1 cellular context compared by ENCODE assay signal in the genomic region with DNA sequence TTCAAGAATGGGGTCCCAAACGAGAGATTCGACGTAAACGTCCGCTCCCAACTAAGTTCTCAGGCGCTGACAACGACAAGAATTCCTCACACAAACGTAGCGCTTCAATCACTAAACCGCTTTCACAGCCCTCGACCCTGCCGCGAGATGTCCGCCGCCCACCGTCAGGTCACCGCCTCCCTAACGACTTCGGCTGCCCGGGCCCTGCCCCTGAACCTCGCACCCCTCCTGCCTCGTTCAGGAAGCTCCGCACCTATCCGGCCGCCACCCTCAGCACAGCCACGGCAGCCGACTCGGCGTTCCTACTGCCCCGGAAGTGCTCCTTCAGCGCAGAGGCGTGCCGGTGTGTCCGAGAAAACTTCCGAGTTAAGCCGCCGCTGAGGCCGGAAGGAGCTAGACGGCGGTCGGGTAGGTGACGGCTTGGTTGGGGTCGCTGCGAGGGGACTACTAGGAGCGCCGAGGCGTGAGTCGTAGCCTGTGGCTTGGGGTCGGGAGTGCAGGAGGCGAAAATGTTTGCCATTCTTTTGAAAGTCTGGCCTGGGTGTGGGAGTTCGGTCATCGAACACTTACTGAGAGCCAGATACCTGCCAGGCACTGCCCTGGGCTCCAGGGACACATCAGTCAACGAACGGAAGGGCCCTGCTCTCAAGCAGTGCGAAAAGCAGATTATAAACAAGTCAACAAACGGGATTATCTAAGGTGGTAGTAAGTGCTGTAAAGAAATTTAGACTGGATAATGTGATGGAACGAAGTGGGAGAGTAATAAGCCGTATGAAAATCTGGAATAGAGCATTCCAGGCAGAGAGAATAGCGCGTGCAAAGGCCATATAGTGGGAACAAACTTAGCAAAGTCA.
A peak's percentile ranks its signal among the peaks of the same experiment; 100 is the strongest.
TF ChIP-seq lines count a peak whose summit lies in the region.

Gene FAM114A2, minus strand, starts transcription at position 307 of the 854 bp plus-strand sequence. CDS start 3,957 bp downstream, outside the sequence.
Gene MFAP3, plus strand, starts transcription at position 364 of the 854 bp plus-strand sequence. CDS start 10,756 bp downstream, outside the sequence.

TF ChIP-seq in HepG2, 621 proteins besides CTCF, POLR2A, EP300 and RAD21 (continued from another document and continues in another):
- TF ChIP-seq, protein P1, sequence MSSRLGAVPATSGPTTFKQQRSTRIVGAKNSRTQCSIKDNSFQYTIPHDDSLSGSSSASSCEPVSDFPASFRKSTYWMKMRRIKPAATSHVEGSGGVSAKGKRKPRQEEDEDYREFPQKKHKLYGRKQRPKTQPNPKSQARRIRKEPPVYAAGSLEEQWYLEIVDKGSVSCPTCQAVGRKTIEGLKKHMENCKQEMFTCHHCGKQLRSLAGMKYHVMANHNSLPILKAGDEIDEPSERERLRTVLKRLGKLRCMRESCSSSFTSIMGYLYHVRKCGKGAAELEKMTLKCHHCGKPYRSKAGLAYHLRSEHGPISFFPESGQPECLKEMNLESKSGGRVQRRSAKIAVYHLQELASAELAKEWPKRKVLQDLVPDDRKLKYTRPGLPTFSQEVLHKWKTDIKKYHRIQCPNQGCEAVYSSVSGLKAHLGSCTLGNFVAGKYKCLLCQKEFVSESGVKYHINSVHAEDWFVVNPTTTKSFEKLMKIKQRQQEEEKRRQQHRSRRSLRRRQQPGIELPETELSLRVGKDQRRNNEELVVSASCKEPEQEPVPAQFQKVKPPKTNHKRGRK (CRISPR knock-in tag; IDR thresholded peaks at IDR 0.05), result no peak
- no peak; the same call in 1 of the 2 replicates for TF ChIP-seq ZNF746 (CRISPR knock-in tag; IDR thresholded peaks at IDR 0.05)
- no peak for TF ChIP-seq ZNF564 (CRISPR knock-in tag; IDR thresholded peaks at IDR 0.05)
- TF ChIP-seq RORA (CRISPR knock-in tag; IDR thresholded peaks at IDR 0.05), result no peak
- TF ChIP-seq PAX8 (CRISPR knock-in tag; IDR thresholded peaks at IDR 0.05; ENCODE audit: borderline replicate concordance), result no peak; the same call in 1 of the 2 replicates
- TF ChIP-seq, protein P2, sequence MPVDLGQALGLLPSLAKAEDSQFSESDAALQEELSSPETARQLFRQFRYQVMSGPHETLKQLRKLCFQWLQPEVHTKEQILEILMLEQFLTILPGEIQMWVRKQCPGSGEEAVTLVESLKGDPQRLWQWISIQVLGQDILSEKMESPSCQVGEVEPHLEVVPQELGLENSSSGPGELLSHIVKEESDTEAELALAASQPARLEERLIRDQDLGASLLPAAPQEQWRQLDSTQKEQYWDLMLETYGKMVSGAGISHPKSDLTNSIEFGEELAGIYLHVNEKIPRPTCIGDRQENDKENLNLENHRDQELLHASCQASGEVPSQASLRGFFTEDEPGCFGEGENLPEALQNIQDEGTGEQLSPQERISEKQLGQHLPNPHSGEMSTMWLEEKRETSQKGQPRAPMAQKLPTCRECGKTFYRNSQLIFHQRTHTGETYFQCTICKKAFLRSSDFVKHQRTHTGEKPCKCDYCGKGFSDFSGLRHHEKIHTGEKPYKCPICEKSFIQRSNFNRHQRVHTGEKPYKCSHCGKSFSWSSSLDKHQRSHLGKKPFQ (CRISPR knock-in tag; IDR thresholded peaks at IDR 0.05; ENCODE audit: insufficient replicate concordance), result peak; percentile 82
- TF ChIP-seq PREB (CRISPR knock-in tag; IDR thresholded peaks at IDR 0.05), result no peak
- TF ChIP-seq ZNF691 (CRISPR knock-in tag; IDR thresholded peaks at IDR 0.05; ENCODE audit: borderline replicate concordance, low read depth), result peak; percentile 92
- TF ChIP-seq HOMEZ (CRISPR knock-in tag; IDR thresholded peaks at IDR 0.05; ENCODE audit: low read depth), result peak; percentile 58
- TF ChIP-seq SRSF9 (IDR thresholded peaks at IDR 0.05; ENCODE audit: borderline replicate concordance, insufficient read depth, low read depth, low read length, poor library complexity, severe bottlenecking), result no peak
- TF ChIP-seq TAF15 (IDR thresholded peaks at IDR 0.05; ENCODE audit: low read depth, low read length, poor library complexity, severe bottlenecking), result no peak
- TF ChIP-seq SETDB1 (CRISPR knock-in tag; IDR thresholded peaks at IDR 0.05; ENCODE audit: borderline replicate concordance), result peak; percentile 89; the same call in 1 of the 2 replicates
- TF ChIP-seq ZBTB8A (CRISPR knock-in tag; IDR thresholded peaks at IDR 0.05; ENCODE audit: borderline replicate concordance, low read depth), result no peak
- no peak for TF ChIP-seq NFIC (IDR thresholded peaks at IDR 0.05; ENCODE audit: low read length)
- peak; percentile 77 for TF ChIP-seq MED8 (CRISPR knock-in tag; IDR thresholded peaks at IDR 0.05; ENCODE audit: insufficient replicate concordance)
- no peak for TF ChIP-seq FOXA1 (IDR thresholded peaks at IDR 0.05)
- TF ChIP-seq FOXA1 (CRISPR knock-in tag; IDR thresholded peaks at IDR 0.05), result no peak
- no peak for TF ChIP-seq MTA3 (CRISPR knock-in tag; IDR thresholded peaks at IDR 0.05)
- TF ChIP-seq, protein P3, sequence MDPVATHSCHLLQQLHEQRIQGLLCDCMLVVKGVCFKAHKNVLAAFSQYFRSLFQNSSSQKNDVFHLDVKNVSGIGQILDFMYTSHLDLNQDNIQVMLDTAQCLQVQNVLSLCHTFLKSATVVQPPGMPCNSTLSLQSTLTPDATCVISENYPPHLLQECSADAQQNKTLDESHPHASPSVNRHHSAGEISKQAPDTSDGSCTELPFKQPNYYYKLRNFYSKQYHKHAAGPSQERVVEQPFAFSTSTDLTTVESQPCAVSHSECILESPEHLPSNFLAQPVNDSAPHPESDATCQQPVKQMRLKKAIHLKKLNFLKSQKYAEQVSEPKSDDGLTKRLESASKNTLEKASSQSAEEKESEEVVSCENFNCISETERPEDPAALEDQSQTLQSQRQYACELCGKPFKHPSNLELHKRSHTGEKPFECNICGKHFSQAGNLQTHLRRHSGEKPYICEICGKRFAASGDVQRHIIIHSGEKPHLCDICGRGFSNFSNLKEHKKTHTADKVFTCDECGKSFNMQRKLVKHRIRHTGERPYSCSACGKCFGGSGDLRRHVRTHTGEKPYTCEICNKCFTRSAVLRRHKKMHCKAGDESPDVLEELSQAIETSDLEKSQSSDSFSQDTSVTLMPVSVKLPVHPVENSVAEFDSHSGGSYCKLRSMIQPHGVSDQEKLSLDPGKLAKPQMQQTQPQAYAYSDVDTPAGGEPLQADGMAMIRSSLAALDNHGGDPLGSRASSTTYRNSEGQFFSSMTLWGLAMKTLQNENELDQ (CRISPR knock-in tag; IDR thresholded peaks at IDR 0.05; ENCODE audit: borderline replicate concordance), result no peak
- TF ChIP-seq, protein P4, sequence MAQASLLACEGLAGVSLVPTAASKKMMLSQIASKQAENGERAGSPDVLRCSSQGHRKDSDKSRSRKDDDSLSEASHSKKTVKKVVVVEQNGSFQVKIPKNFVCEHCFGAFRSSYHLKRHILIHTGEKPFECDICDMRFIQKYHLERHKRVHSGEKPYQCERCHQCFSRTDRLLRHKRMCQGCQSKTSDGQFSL (CRISPR knock-in tag; IDR thresholded peaks at IDR 0.05), result no peak
- TF ChIP-seq, protein P5, sequence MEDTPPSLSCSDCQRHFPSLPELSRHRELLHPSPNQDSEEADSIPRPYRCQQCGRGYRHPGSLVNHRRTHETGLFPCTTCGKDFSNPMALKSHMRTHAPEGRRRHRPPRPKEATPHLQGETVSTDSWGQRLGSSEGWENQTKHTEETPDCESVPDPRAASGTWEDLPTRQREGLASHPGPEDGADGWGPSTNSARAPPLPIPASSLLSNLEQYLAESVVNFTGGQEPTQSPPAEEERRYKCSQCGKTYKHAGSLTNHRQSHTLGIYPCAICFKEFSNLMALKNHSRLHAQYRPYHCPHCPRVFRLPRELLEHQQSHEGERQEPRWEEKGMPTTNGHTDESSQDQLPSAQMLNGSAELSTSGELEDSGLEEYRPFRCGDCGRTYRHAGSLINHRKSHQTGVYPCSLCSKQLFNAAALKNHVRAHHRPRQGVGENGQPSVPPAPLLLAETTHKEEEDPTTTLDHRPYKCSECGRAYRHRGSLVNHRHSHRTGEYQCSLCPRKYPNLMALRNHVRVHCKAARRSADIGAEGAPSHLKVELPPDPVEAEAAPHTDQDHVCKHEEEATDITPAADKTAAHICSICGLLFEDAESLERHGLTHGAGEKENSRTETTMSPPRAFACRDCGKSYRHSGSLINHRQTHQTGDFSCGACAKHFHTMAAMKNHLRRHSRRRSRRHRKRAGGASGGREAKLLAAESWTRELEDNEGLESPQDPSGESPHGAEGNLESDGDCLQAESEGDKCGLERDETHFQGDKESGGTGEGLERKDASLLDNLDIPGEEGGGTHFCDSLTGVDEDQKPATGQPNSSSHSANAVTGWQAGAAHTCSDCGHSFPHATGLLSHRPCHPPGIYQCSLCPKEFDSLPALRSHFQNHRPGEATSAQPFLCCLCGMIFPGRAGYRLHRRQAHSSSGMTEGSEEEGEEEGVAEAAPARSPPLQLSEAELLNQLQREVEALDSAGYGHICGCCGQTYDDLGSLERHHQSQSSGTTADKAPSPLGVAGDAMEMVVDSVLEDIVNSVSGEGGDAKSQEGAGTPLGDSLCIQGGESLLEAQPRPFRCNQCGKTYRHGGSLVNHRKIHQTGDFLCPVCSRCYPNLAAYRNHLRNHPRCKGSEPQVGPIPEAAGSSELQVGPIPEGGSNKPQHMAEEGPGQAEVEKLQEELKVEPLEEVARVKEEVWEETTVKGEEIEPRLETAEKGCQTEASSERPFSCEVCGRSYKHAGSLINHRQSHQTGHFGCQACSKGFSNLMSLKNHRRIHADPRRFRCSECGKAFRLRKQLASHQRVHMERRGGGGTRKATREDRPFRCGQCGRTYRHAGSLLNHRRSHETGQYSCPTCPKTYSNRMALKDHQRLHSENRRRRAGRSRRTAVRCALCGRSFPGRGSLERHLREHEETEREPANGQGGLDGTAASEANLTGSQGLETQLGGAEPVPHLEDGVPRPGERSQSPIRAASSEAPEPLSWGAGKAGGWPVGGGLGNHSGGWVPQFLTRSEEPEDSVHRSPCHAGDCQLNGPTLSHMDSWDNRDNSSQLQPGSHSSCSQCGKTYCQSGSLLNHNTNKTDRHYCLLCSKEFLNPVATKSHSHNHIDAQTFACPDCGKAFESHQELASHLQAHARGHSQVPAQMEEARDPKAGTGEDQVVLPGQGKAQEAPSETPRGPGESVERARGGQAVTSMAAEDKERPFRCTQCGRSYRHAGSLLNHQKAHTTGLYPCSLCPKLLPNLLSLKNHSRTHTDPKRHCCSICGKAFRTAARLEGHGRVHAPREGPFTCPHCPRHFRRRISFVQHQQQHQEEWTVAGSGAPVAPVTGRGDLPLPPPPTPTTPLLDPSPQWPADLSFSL (CRISPR knock-in tag; IDR thresholded peaks at IDR 0.05), result peak; percentile 61; the same call in 1 of the 2 replicates
- no peak for TF ChIP-seq DMTF1 (CRISPR knock-in tag; IDR thresholded peaks at IDR 0.05)
- TF ChIP-seq ZNF264 (CRISPR knock-in tag; IDR thresholded peaks at IDR 0.05), result no peak
- TF ChIP-seq ZNF225 (CRISPR knock-in tag; IDR thresholded peaks at IDR 0.05), result peak; percentile 73; the same call in 1 of the 2 replicates
- no peak; the same call in 1 of the 2 replicates for TF ChIP-seq ZMYM2 (CRISPR knock-in tag; IDR thresholded peaks at IDR 0.05)
- TF ChIP-seq TOE1 (CRISPR knock-in tag; IDR thresholded peaks at IDR 0.05), result peak; percentile 56; the same call in 1 of the 2 replicates
